ENCODE assay signal across 13 cellular contexts in the genomic region with DNA sequence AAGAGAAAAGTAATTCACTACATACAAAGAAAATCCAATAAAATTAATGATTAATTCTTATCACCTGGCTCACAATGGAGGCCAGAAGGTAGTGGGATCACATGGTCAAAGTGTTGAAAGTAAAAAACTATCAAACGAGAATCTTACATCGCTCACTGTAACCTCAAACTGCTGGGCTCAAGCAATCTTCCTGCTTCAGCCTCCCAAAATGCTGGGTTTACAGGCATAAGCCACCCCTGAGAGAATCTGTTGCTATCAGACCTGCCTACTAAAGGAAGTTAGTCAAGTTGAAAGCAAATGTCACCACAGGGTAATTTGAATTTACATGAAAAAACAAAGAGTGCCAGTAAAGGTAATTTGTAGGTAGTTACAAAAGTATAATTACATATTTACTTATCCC.
DNase-seq lines count a peak whose midpoint lies in the region; ATAC-seq and TF ChIP-seq lines count a peak whose summit lies in the region.
"Had no signal": no experiment of that assay in that cellular context is flagged by ENCODE, and none has a peak within 500 bp of the region (broad histone marks: within the 10 kb centered on the region; RNA-seq: fewer than 3 reads in every experiment).

No MANE protein-coding gene starts in this region.

- H3K27ac ChIP-seq in esophagus squamous epithelium = no peak overlapping the region
- H3K27ac ChIP-seq: sigmoid colon, SJCRH30, tibial nerve had no signal

- POLR2A ChIA-PET in GM10248 (lab: Yijun Ruan, JAX) = no interaction called here

- 79 to 86% methylated on average over 2 of the region's 2 CpGs for WGBS in esophagus squamous epithelium, 2 donors

- DNase-seq in GM10248 (ENCODE audit: extremely low spot score) = peak; percentile 31
- DNase-seq in NCI-H526 treated with DMSO at 0.1 percent for 48 hours (lab: John Stamatoyannopoulos, UW) = peak; percentile 64
- no peak for DNase-seq in NCI-H2171 (lab: John Stamatoyannopoulos, UW)
- no peak for DNase-seq in COLO668 (lab: John Stamatoyannopoulos, UW; ENCODE audit: unreplicated experiment)
- DNase-seq in ureter (ENCODE audit: low spot score) = no peak
- DNase-seq in esophagus squamous epithelium (lab: John Stamatoyannopoulos, UW) = no peak
- DNase-seq: GDM1, NCI-H774, sigmoid colon, SJCRH30 had no signal

- no peaks in the 10 kb centered on the region for H3K9me3 ChIP-seq in esophagus squamous epithelium
- H3K9me3 ChIP-seq: sigmoid colon, SJCRH30 had no signal

- CTCF ChIA-PET in GM10248 (lab: Yijun Ruan, JAX) = no interaction called here

- no peaks in the 10 kb centered on the region for H3K27me3 ChIP-seq in esophagus squamous epithelium
- H3K27me3 ChIP-seq: sigmoid colon, SJCRH30, tibial nerve had no signal

- H3K4me1 ChIP-seq in esophagus squamous epithelium = peaks cover 0 to 18% (median 5%) of the 10 kb centered on the region in 3 donors
- H3K4me1 ChIP-seq: SJCRH30, tibial nerve had no signal

- H3K36me3 ChIP-seq in esophagus squamous epithelium = peaks cover 0 to 58% (median 0%) of the 10 kb centered on the region in 3 donors

- TF ChIP-seq CTCF in GM10248 (IDR thresholded peaks at IDR 0.05; ENCODE audit: control extremely low read depth, extremely low read depth, low read depth, missing control alignments) (no peak), esophagus squamous epithelium (IDR thresholded peaks at IDR 0.05) (no peak)

- ATAC-seq in GM18907 (IDR thresholded peaks at IDR 0.05; ENCODE audit: unreplicated experiment) = peak; percentile 87
- ATAC-seq in HG02623 (IDR thresholded peaks at IDR 0.05; ENCODE audit: unreplicated experiment) = peak; percentile 77

- H3K4me3 ChIP-seq in esophagus squamous epithelium = no peak overlapping the region
- H3K4me3 ChIP-seq: sigmoid colon, SJCRH30, tibial nerve had no signal

- no peak for TF ChIP-seq POLR2A in esophagus squamous epithelium (IDR thresholded peaks at IDR 0.05)

- intact Hi-C loops in esophagus squamous epithelium (cut with DNase I) = no loop called here

Comparison
In these comparisons a context has a peak if more than half of its experiments do, and no peak if none do; other contexts are left out.
1. DNase-seq: peak in GM10248 (single experiment) and NCI-H526 treated with DMSO at 0.1 percent for 48 hours (single experiment); none in NCI-H2171 (single experiment), COLO668 (single experiment), ureter (single experiment) and esophagus squamous epithelium (single experiment).